In the genomic region with DNA sequence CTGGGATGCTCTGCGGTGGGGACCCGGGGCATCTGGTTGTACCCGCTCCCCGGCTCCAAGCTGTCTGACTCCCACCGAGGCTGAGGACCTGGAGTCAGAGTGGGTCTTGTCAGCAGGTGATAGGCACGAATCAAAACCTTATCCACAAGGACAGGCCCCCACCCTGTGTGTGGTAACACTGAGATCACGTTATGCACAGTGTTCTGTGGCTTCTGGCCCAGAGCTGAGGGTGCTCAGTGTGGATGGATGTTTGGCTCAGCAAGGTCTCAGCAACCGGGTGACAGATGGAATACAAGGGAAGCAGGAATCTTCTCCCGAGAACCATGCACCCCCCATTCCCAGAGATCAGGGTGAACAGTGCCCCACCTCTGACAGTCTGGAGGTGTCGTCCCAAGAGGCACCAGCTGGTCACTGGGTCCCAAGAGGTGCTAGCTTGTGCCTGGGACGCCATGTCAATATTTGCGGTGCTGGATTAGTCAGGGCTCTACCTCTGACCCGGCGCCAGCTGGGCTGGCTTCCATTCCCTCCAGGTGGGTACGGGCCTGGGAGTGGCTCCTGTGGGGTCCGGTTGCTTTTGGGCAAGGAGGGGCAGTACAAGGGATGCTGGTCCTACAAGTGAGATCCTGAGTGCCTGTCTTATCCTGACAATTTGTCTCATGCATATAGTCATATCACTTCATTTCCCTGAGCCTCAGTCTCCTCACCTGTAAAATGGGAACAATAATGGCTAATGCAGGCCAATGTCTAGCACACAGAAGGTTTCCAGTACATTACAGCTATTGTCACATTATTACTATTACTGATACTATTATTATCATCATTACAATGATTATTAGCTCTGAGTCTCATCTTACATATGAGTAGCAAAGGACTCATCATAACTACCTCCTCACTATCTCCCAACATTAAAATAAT, we compare ENCODE assay signal across 1 cellular context.
TF ChIP-seq lines count a peak whose summit lies in the region.

No MANE protein-coding gene starts in this region.

TF ChIP-seq in A549, 52 proteins besides CTCF, POLR2A, EP300 and RAD21 (continued from another document):
- TF ChIP-seq, protein P1, sequence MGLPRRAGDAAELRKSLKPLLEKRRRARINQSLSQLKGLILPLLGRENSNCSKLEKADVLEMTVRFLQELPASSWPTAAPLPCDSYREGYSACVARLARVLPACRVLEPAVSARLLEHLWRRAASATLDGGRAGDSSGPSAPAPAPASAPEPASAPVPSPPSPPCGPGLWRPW (IDR thresholded peaks at IDR 0.05): no peak
- no peak for TF ChIP-seq NPAS2 (CRISPR knock-in tag; IDR thresholded peaks at IDR 0.05; ENCODE audit: borderline replicate concordance)
